ENCODE assay signal across 8 cellular contexts in genomic region chr21:41460578-41461527, GRCh38. TPM values are rescaled to one million over a fixed set of nuclear protein-coding genes. Genes with fewer than 3 reads are reported as not detected.
DNase-seq lines count a peak whose midpoint lies in the region; ATAC-seq and TF ChIP-seq lines count a peak whose summit lies in the region.

No MANE protein-coding gene starts in this region.

- peak; percentile 48 for ATAC-seq in HG02623 (IDR thresholded peaks at IDR 0.05; ENCODE audit: unreplicated experiment)
- ATAC-seq in stimulated activated naive CD8-positive, alpha-beta T cell treated with anti-CD3 and anti-CD28 coated beads, Interleukin-15, Interleukin-2, amounts not matched to agents 100 U/mL and 50 U/mL, for 24 hours = peak; percentile 69

- WGBS in esophagus muscularis mucosa = 63% methylated on average over 11 of the region's 17 CpGs

- peaks cover 17% of the 10 kb centered on the region for H3K36me3 Mint-ChIP-seq in nephron (ENCODE audit: low read depth)

- H3K27me3 Mint-ChIP-seq in nephron (ENCODE audit: low read depth) = peaks cover 3% of the 10 kb centered on the region

- no peaks in the 10 kb centered on the region for H3K27me3 ChIP-seq in esophagus muscularis mucosa

- TF ChIP-seq EP300 in esophagus muscularis mucosa (IDR thresholded peaks at IDR 0.05) = no peak

- peaks cover 0 to 12% (median 2%) of the 10 kb centered on the region in 4 donors for H3K4me1 ChIP-seq in esophagus muscularis mucosa

- intact Hi-C loops in esophagus muscularis mucosa (cut with DNase I) = loop anchor here (2.0 to 5.0 kb wide), 2 partner anchors 178 to 339 kb away; no protein-coding TSS in a partner anchor

- peaks cover 15% of the 10 kb centered on the region for H3K9me3 Mint-ChIP-seq in nephron

- H3K4me1 Mint-ChIP-seq in nephron = peaks cover 4% of the 10 kb centered on the region

- TF ChIP-seq POLR2A in esophagus muscularis mucosa (IDR thresholded peaks at IDR 0.05; ENCODE audit: low read depth) = no peak

- DNase-seq in EH (ENCODE audit: low read depth) = peak; percentile 75
- peak; percentile 67 for DNase-seq in NOMO-1 treated with DMSO at 0.1 percent for 48 hours (lab: John Stamatoyannopoulos, UW; ENCODE audit: unreplicated experiment)
- DNase-seq in activated T-cell treated with anti-CD3 and anti-CD28 coated beads for 24 hours (ENCODE audit: low read depth) = peak; percentile 27
- DNase-seq in esophagus muscularis mucosa (ENCODE audit: extremely low spot score) = peak; percentile 94
- peak; percentile 51 for DNase-seq in stimulated activated naive CD8-positive, alpha-beta T cell treated with anti-CD3 and anti-CD28 coated beads, Interleukin-15, Interleukin-2, amounts not matched to agents 100 U/mL and 50 U/mL, for 24 hours
- DNase-seq in NCI-H1694 treated with DMSO at 0.1 percent for 48 hours (lab: John Stamatoyannopoulos, UW) = no peak

- H3K4me3 ChIP-seq in esophagus muscularis mucosa = no peak overlapping the region

- no peak overlapping the region for H3K27ac ChIP-seq in esophagus muscularis mucosa (replicated peaks in 1 of 4)

- H3K27ac Mint-ChIP-seq in nephron = no peak overlapping the region

- H3K9me3 ChIP-seq in esophagus muscularis mucosa = no peaks in the 10 kb centered on the region

- H3K4me3 Mint-ChIP-seq in nephron = no peak overlapping the region

- peak; percentile 81 to 88 (median 83) for TF ChIP-seq CTCF in esophagus muscularis mucosa (IDR thresholded peaks at IDR 0.05)
- TF ChIP-seq CTCF in nephron (IDR thresholded peaks at IDR 0.05; ENCODE audit: unreplicated experiment in 3 of 3) = peak; percentile 54 to 77 (median 76)

- H3K36me3 ChIP-seq in esophagus muscularis mucosa = peaks cover 0 to 40% (median 30%) of the 10 kb centered on the region in 4 donors

RNA-seq across cellular contexts. Expression of gene MX1, which starts 34.8 kb away (rescaled TPM):
- total RNA-seq in esophagus muscularis mucosa = 10 to 100 TPM; 13.8 to 34.6 (median 22.2) TPM

RNA-seq across cellular contexts. Expression of gene TMPRSS2, which starts 47.1 kb away (rescaled TPM):
- under 1 TPM in 3 of 4 donors, not detected in 1; 0.13 to 0.86 (median 0.42) TPM for total RNA-seq in esophagus muscularis mucosa
